In genomic region chr14:76322594-76323220, GRCh38 we compare ENCODE assay signal across 24 cellular contexts. TPM values are rescaled to one million over a fixed set of nuclear protein-coding genes. Genes with fewer than 3 reads are reported as not detected.
"Had no signal": no experiment of that assay in that cellular context is flagged by ENCODE, and none has a peak within 500 bp of the region (broad histone marks: within the 10 kb centered on the region; RNA-seq: fewer than 3 reads in every experiment).

No MANE protein-coding gene starts in this region.

- H3K9me3 ChIP-seq: SJCRH30 had no signal

- ATAC-seq: activated CD8-positive, alpha-beta T cell treated with anti-CD3 and anti-CD28 coated beads, Interleukin-2, amount 10 ng/mL, durations not matched to agents 7 days and 5 days; activated naive CD8-positive, alpha-beta T cell treated with anti-CD3 and anti-CD28 coated beads, Interleukin-2, amount 50 U/mL, for 24 hours had no signal

- FAIRE-seq: bronchial epithelial cell, RCC 7860, TTC549 had no signal

- H3K4me1 ChIP-seq: SJCRH30 had no signal

- H3K4me2 ChIP-seq: PC-9 had no signal

- H3K4me3 ChIP-seq: PC-9, SJCRH30, SK-N-MC had no signal

- DNase-seq: activated CD4-positive, alpha-beta T cell treated with anti-CD3 and anti-CD28 coated beads, Interleukin-2, amount 10 ng/mL, durations not matched to agents 24 days and 14 days; activated CD4-positive, alpha-beta T cell treated with anti-CD3 and anti-CD28 coated beads, Interleukin-2, amount 50 U/mL, for 48 hours; activated CD8-positive, alpha-beta T cell treated with anti-CD3 and anti-CD28 coated beads, Interleukin-2, amount 10 ng/mL, durations not matched to agents 7 days and 5 days; activated naive CD8-positive, alpha-beta T cell treated with anti-CD3 and anti-CD28 coated beads, Interleukin-2, amount 50 U/mL, for 24 hours; activated T-cell treated with anti-CD3 and anti-CD28 coated beads, Interleukin-2, amount 50 U/mL, for 24 hours; anterior cingulate cortex; central memory CD4-positive, alpha-beta T cell; NCI-H1105; NCI-H1417 treated with DMSO at 0.1 percent for 48 hours; NCI-H187 treated with DMSO at 0.1 percent for 48 hours; NCI-H2081 treated with DMSO at 0.1 percent for 48 hours; NCI-H226; NCI-H446 treated with DMSO at 0.1 percent for 48 hours; NCI-H524; NCI-H69; NK-92 treated with Interleukin-12 subunit alpha and Interleukin-12 subunit beta, amount 100 ng/mL, for 24 hours; PC-9; SHP77; SJCRH30 had no signal

- H3K27me3 ChIP-seq: SJCRH30 had no signal

- H3K36me3 ChIP-seq: SJCRH30 had no signal

- H3K27ac ChIP-seq: PC-9, SJCRH30, SK-N-MC had no signal

RNA-seq across cellular contexts. Expression of gene ESRRB, which starts 53.2 kb away (rescaled TPM):
- total RNA-seq: bronchial epithelial cell, M059J, PC-9 had no signal
